11 cellular contexts compared by ENCODE assay signal in genomic region chr5:100746730-100747129, GRCh38.
DNase-seq lines count a peak whose midpoint lies in the region; ATAC-seq, FAIRE-seq and TF ChIP-seq lines count a peak whose summit lies in the region.
"Had no signal": no experiment of that assay in that cellular context is flagged by ENCODE, and none has a peak within 500 bp of the region (broad histone marks: within the 10 kb centered on the region; RNA-seq: fewer than 3 reads in every experiment).

No MANE protein-coding gene starts in this region.

- TF ChIP-seq RAD21 in liver (IDR thresholded peaks at IDR 0.05) = no peak
- TF ChIP-seq RAD21 in HepG2 (CRISPR knock-in tag; IDR thresholded peaks at IDR 0.05) = no peak

- H4K20me1 ChIP-seq in HepG2 (ENCODE audit: insufficient read depth, low read length) = no peaks in the 10 kb centered on the region

- H3K27ac ChIP-seq in liver (ENCODE audit: low read depth in 1 of 2, low read length in 2 of 2) = no peak overlapping the region
- H3K27ac ChIP-seq in HepG2 (ENCODE audit: extremely low read length, insufficient read depth, low read length) = no peak overlapping the region
- H3K27ac ChIP-seq: parathyroid adenoma had no signal

- H3K9me3 ChIP-seq in liver (ENCODE audit: control insufficient read depth in 4 of 4, low read length in 3 of 4) (no peaks in the 10 kb centered on the region), HepG2 (ENCODE audit: low read length) (no peaks in the 10 kb centered on the region)

- H3K4me3 ChIP-seq in liver (ENCODE audit: low read depth in 1 of 3, low read length in 3 of 3) = no peak overlapping the region
- no peak overlapping the region for H3K4me3 ChIP-seq in HepG2 (replicated peaks in 1 of 3; ENCODE audit: insufficient read depth in 1 of 3, low read depth in 2 of 3, low read length in 3 of 3)
- peak overlapping the region; percentile 30 for H3K4me3 ChIP-seq in NB4 (ENCODE audit: low read depth, low read length)

- ATAC-seq in HepG2 (no peak), HG02884 (IDR thresholded peaks at IDR 0.05; ENCODE audit: unreplicated experiment) (peak; percentile 93)
- ATAC-seq: stimulated activated naive CD8-positive, alpha-beta T cell treated with anti-CD3 and anti-CD28 coated beads, Interleukin-15, amount 100 ng/mL, for 72 hours had no signal

- TF ChIP-seq EP300 in HepG2 (IDR thresholded peaks at IDR 0.05; ENCODE audit: low read depth in 2 of 2, low read length in 2 of 2) (no peak), HepG2 (CRISPR knock-in tag; IDR thresholded peaks at IDR 0.05; ENCODE audit: borderline replicate concordance) (no peak)

- WGBS in liver = 34% methylated on average over 1 of the region's 1 CpG
- WGBS in HepG2 (ENCODE audit: low lambda C conversion rate) = 0% methylated on average over 1 of the region's 1 CpG

- in situ Hi-C loops in HepG2 (cut with HindIII; ENCODE audit: extremely low pct_ligation_motif_present, low pct_unique_long_range_greater_than_20kb) = no loop called here

- no peaks in the 10 kb centered on the region for H3K36me3 ChIP-seq in liver (ENCODE audit: control insufficient read depth in 4 of 4, insufficient read depth in 3 of 4, low read depth in 1 of 4, low read length in 3 of 4)
- no peaks in the 10 kb centered on the region for H3K36me3 ChIP-seq in HepG2 (replicated peaks in 1 of 2; ENCODE audit: control insufficient read depth in 1 of 2, insufficient read depth in 2 of 2, low read length in 2 of 2)

- DNase-seq in HepG2 (ENCODE audit: low spot score) (no peak), NB4 (ENCODE audit: low read depth) (peak; percentile 78), NCI-H146 treated with DMSO at 0.1 percent for 48 hours (lab: John Stamatoyannopoulos, UW; ENCODE audit: unreplicated experiment) (no peak), anterior cingulate cortex (lab: John Stamatoyannopoulos, UW) (no peak), islet precursor cell (no peak)
- no peak for DNase-seq in stimulated activated CD4-positive, alpha-beta T cell treated with anti-CD3 and anti-CD28 coated beads, Interleukin-4, amount 100 ng/mL, for 4 hours
- DNase-seq: stimulated activated naive CD8-positive, alpha-beta T cell treated with anti-CD3 and anti-CD28 coated beads, Interleukin-15, amount 100 ng/mL, for 72 hours had no signal

- CTCF ChIA-PET in HepG2 (lab: Yijun Ruan, JAX; ENCODE audit: low intra/inter-chr PET ratio, low total read pairs) = no interaction called here

- TF ChIP-seq POLR2A in HepG2 (IDR thresholded peaks at IDR 0.05; ENCODE audit: insufficient read depth in 1 of 2, low read depth in 2 of 2, low read length in 2 of 2) = no peak
- TF ChIP-seq POLR2A in NB4 (IDR thresholded peaks at IDR 0.05; ENCODE audit: extremely low read depth, insufficient read length) = no peak

- no peak overlapping the region for H3K9ac ChIP-seq in liver (ENCODE audit: low read depth in 1 of 2, low read length in 2 of 2)
- H3K9ac ChIP-seq in HepG2 (ENCODE audit: insufficient read depth, low read depth, low read length) = no peak overlapping the region
- H3K9ac ChIP-seq: parathyroid adenoma had no signal

- intact Hi-C loops in HepG2 (cut with micrococcal nuclease; ENCODE audit: unreplicated experiment) = no loop called here

- H3K79me2 ChIP-seq in HepG2 (ENCODE audit: insufficient read depth, low read length) = no peaks in the 10 kb centered on the region
- H3K79me2 ChIP-seq: parathyroid adenoma had no signal

- POLR2A ChIA-PET in HepG2 (lab: Yijun Ruan, JAX) = no interaction called here

- no peak overlapping the region for H2AFZ ChIP-seq in HepG2 (ENCODE audit: low read length)
- H2AFZ ChIP-seq: parathyroid adenoma had no signal

- no peak overlapping the region for H3K4me2 ChIP-seq in HepG2 (ENCODE audit: low read depth, low read length)

- BruUV-seq in HepG2 (replicated peaks; lab: Mats Ljungman, UMichigan) = no TSS peak

- no peak for FAIRE-seq in HepG2 (lab: Jason Lieb, UNC)
- FAIRE-seq: frontal cortex had no signal

- H3K4me1 ChIP-seq in liver (ENCODE audit: control insufficient read depth in 4 of 4, insufficient read depth in 4 of 4, low read length in 3 of 4) (peaks cover 0 to 1% (median 0%) of the 10 kb centered on the region in 4 donors), HepG2 (ENCODE audit: insufficient read depth, low read length) (no peaks in the 10 kb centered on the region)
- H3K4me1 ChIP-seq: parathyroid adenoma had no signal

- TF ChIP-seq CTCF in liver (IDR thresholded peaks at IDR 0.05; ENCODE audit: low read depth, low read length, missing input control) (no peak), HepG2 (CRISPR knock-in tag; IDR thresholded peaks at IDR 0.05) (no peak), NB4 (IDR thresholded peaks at IDR 0.05; ENCODE audit: low read depth, low read length) (no peak)

- H3K27me3 ChIP-seq in liver (ENCODE audit: control insufficient read depth in 4 of 4, insufficient read depth in 4 of 4, low read length in 3 of 4) (peaks cover 0 to 5% (median 0%) of the 10 kb centered on the region in 4 donors), HepG2 (ENCODE audit: control insufficient read depth in 1 of 2, insufficient read depth in 2 of 2, low read length in 2 of 2) (no peaks in the 10 kb centered on the region)

TF ChIP-seq in liver, 16 proteins besides CTCF, POLR2A, EP300 and RAD21:
- TF ChIP-seq YY1 (IDR thresholded peaks at IDR 0.05) (peak; percentile 12), ZBTB33 (IDR thresholded peaks at IDR 0.05) (no peak)

TF ChIP-seq in HepG2, 621 proteins besides CTCF, POLR2A, EP300 and RAD21:
- TF ChIP-seq ETV6 (CRISPR knock-in tag; conservative IDR thresholded peaks at IDR 0.05) = no peak
- no peak for TF ChIP-seq MYC (CRISPR knock-in tag; IDR thresholded peaks at IDR 0.05; ENCODE audit: borderline replicate concordance)
